Comparison of ENCODE assay signal across 27 cellular contexts in the genomic region with DNA sequence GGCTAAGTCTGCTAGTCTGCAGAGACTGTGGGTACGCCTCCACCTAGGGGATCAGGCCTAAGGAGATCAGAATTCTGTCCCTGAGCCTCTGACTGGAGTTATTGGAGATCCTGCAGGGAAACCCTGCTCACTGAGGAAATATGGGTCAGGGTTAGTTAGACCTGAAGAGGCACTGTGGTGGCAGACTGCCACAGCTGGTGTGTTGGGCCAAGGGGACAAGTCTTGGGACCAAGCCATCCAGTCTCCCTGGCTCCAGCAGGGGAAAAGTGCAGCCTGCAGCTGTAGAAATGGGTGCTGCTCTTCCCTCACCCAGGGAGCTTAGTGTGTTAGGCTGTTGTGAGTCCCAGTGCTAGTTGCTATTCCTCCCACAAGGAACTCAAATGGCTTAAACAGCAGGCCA.
"Had no signal": no experiment of that assay in that cellular context is flagged by ENCODE, and none has a peak within 500 bp of the region (broad histone marks: within the 10 kb centered on the region; RNA-seq: fewer than 3 reads in every experiment).

No MANE protein-coding gene starts in this region.

- H3K9me3 ChIP-seq: colonic mucosa had no signal

- H3K27ac ChIP-seq: brain microvascular endothelial cell, colonic mucosa, epithelial cell of prostate, esophagus squamous epithelium, gastroesophageal sphincter, WERI-Rb-1 had no signal

- H3K4me3 ChIP-seq: colonic mucosa, esophagus squamous epithelium, gastroesophageal sphincter had no signal

- H3K36me3 ChIP-seq: brain microvascular endothelial cell, colonic mucosa, esophagus squamous epithelium, gastroesophageal sphincter, WERI-Rb-1 had no signal

- DNase-seq: activated B cell treated with CpG ODN at 0.5 μM for 24 hours; activated CD4-positive, alpha-beta T cell treated with anti-CD3 and anti-CD28 coated beads for 48 hours; activated CD4-positive, alpha-beta T cell treated with anti-CD3 and anti-CD28 coated beads, Interleukin-2, amount 50 U/mL, for 1 hour; activated CD4-positive, alpha-beta T cell treated with anti-CD3 and anti-CD28 coated beads, Interleukin-2, amount 50 U/mL, for 48 hours; activated CD8-positive, alpha-beta memory T cell treated with anti-CD3 and anti-CD28 coated beads for 24 hours; activated CD8-positive, alpha-beta T cell treated with anti-CD3 and anti-CD28 coated beads for 36 hours; activated effector memory CD4-positive, alpha-beta T cell treated with Interleukin-2 at 50 U/mL for 16 hours; activated gamma-delta T cell treated with Interleukin-2 at 50 U/mL for 16 hours; activated naive CD4-positive, alpha-beta T cell treated with anti-CD3 and anti-CD28 coated beads, Interleukin-2, amount 50 U/mL, for 16 hours; activated naive CD4-positive, alpha-beta T cell treated with Interleukin-2 at 50 U/mL for 16 hours; activated T-cell treated with anti-CD3 and anti-CD28 coated beads, Interleukin-2, amount 50 U/mL, for 4 hours; amniotic stem cell; anterior cingulate cortex; brain microvascular endothelial cell; caudate nucleus; colonic mucosa; effector CD8-positive, alpha-beta T cell; esophagus squamous epithelium; foreskin melanocyte; T-helper 1 cell; T-helper 17 cell; T1000; WERI-Rb-1 had no signal

- H3K4me1 ChIP-seq: colonic mucosa, esophagus squamous epithelium, gastroesophageal sphincter had no signal

- ATAC-seq: activated CD4-positive, CD25-positive, alpha-beta regulatory T cell treated with anti-CD3 and anti-CD28 coated beads, Interleukin-2, amount 50 U/mL, for 24 hours; activated CD8-positive, alpha-beta T cell treated with anti-CD3 and anti-CD28 coated beads for 36 hours; activated T-cell treated with anti-CD3 and anti-CD28 coated beads, Interleukin-2, amount 50 U/mL, for 4 hours; activated T-helper 17 cell treated with anti-CD3 and anti-CD28 coated beads, Interleukin-2, amount 50 U/mL, for 72 hours; gastroesophageal sphincter; T-helper 17 cell had no signal

- H3K27me3 ChIP-seq: brain microvascular endothelial cell, colonic mucosa, esophagus squamous epithelium, gastroesophageal sphincter had no signal
